9 cellular contexts compared by ENCODE assay signal in genomic region chr5:1930880-1931589, GRCh38. TPM values are rescaled to one million over a fixed set of nuclear protein-coding genes. Genes with fewer than 3 reads are reported as not detected.
A peak's percentile ranks its signal among the peaks of the same experiment; 100 is the strongest.
DNase-seq lines count a peak whose midpoint lies in the region; ATAC-seq, FAIRE-seq and TF ChIP-seq lines count a peak whose summit lies in the region.
"Had no signal": no experiment of that assay in that cellular context is flagged by ENCODE, and none has a peak within 500 bp of the region (broad histone marks: within the 10 kb centered on the region; RNA-seq: fewer than 3 reads in every experiment).

No MANE protein-coding gene starts in this region.

- CTCF ChIA-PET in A549 (lab: Yijun Ruan, JAX), result no interaction called here

- H2AFZ ChIP-seq in osteoblast (ENCODE audit: low read length), result no peak overlapping the region

- no peak for TF ChIP-seq EP300 in A549 (IDR thresholded peaks at IDR 0.05)

- H3K9me3 ChIP-seq in A549 (no peaks in the 10 kb centered on the region), adipocyte (ENCODE audit: control insufficient read depth, low read length) (no peaks in the 10 kb centered on the region), right atrium auricular region (no peaks in the 10 kb centered on the region), osteoblast (ENCODE audit: low read depth, low read length) (no peaks in the 10 kb centered on the region)

- WGBS in A549 (ENCODE audit: missing lambda C conversion rate), result 31% methylated on average over 7 of the region's 63 CpGs

- H3K9ac ChIP-seq in adipocyte (ENCODE audit: low read length), result peak overlapping the region; percentile 81

- H3K79me2 ChIP-seq in osteoblast (ENCODE audit: insufficient read depth, low read length), result no peaks in the 10 kb centered on the region

- no peaks in the 10 kb centered on the region for H3K36me3 ChIP-seq in adipocyte (ENCODE audit: control insufficient read depth, insufficient read depth, low read length, severe bottlenecking)
- H3K36me3 ChIP-seq in right atrium auricular region, result no peaks in the 10 kb centered on the region
- no peaks in the 10 kb centered on the region for H3K36me3 ChIP-seq in osteoblast (ENCODE audit: insufficient read depth, low read length)

- TF ChIP-seq POLR2A in A549 (IDR thresholded peaks at IDR 0.05; ENCODE audit: low read length), result no peak

- H4K20me1 ChIP-seq in osteoblast (ENCODE audit: insufficient read depth, low read length), result no peaks in the 10 kb centered on the region

- H3K4me3 ChIP-seq in A549 (no peak overlapping the region), adipocyte (ENCODE audit: low read length) (peak overlapping the region; percentile 75), right atrium auricular region (peak overlapping the region; percentile 42 to 57), osteoblast (ENCODE audit: insufficient read depth, low read length) (no peak overlapping the region)

- no peak for TF ChIP-seq CTCF in A549 (IDR thresholded peaks at IDR 0.05)
- no peak for TF ChIP-seq CTCF in right atrium auricular region (IDR thresholded peaks at IDR 0.05)
- no peak for TF ChIP-seq CTCF in osteoblast (IDR thresholded peaks at IDR 0.05; ENCODE audit: extremely low read depth, low read depth, low read length)

- POLR2A ChIA-PET in A549 (lab: Yijun Ruan, JAX), result no interaction called here

- no peak overlapping the region for H3K4me2 ChIP-seq in A549
- no peak overlapping the region for H3K4me2 ChIP-seq in osteoblast (ENCODE audit: insufficient read depth, low read length)

- H3K4me1 ChIP-seq in A549, result no peaks in the 10 kb centered on the region
- H3K4me1 ChIP-seq in adipocyte (ENCODE audit: control insufficient read depth, insufficient read depth, low read length), result no peaks in the 10 kb centered on the region
- peaks cover 0 to 11% of the 10 kb centered on the region in 2 donors for H3K4me1 ChIP-seq in right atrium auricular region
- no peaks in the 10 kb centered on the region for H3K4me1 ChIP-seq in osteoblast (ENCODE audit: insufficient read depth, low read length)

- H3K27me3 ChIP-seq in adipocyte (replicated peaks; ENCODE audit: control insufficient read depth, insufficient read depth, low read length) (peaks cover 33% of the 10 kb centered on the region), right atrium auricular region (no peaks in the 10 kb centered on the region), osteoblast (ENCODE audit: insufficient read depth, low read length) (peaks cover 9% of the 10 kb centered on the region)

- H3K27ac ChIP-seq in A549 (no peak overlapping the region), right atrium auricular region (peak overlapping the region; percentile 79 to 85), osteoblast (ENCODE audit: low read depth, low read length) (no peak overlapping the region)

- DNase-seq in A549 (ENCODE audit: low read depth in 1 of 2, low spot score in 1 of 2) (no peak), adipocyte (ENCODE audit: low read depth) (no peak), right atrium auricular region (ENCODE audit: low spot score) (no peak), osteoblast (ENCODE audit: insufficient read length, low spot score, missing footprints) (peak; percentile 90), AML-193 (lab: John Stamatoyannopoulos, UW) (no peak)
- DNase-seq in activated CD4-positive, alpha-beta T cell treated with anti-CD3 and anti-CD28 coated beads, Interleukin-2, amount 50 U/mL, for 1 hour, result no peak

- ATAC-seq in A549, result peak; percentile 39 to 68; a peak in 4 of 6 replicates
- no peak for ATAC-seq in GM21825 (IDR thresholded peaks at IDR 0.05; ENCODE audit: unreplicated experiment)
- no peak for ATAC-seq in GM21529 (IDR thresholded peaks at IDR 0.05; ENCODE audit: unreplicated experiment)

- no peak for TF ChIP-seq RAD21 in A549 (conservative IDR thresholded peaks at IDR 0.05 in 1 of 2, IDR thresholded peaks at IDR 0.05 in 1 of 2)

- FAIRE-seq in A549 (lab: Jason Lieb, UNC), result no peak

TF ChIP-seq in A549, 52 proteins besides CTCF, POLR2A, EP300 and RAD21:
- TF ChIP-seq TP53 (CRISPR knock-in tag; IDR thresholded peaks at IDR 0.05), result no peak
- no peak for TF ChIP-seq RNF2 (IDR thresholded peaks at IDR 0.05; ENCODE audit: borderline replicate concordance, low read depth)
- TF ChIP-seq, protein P1, sequence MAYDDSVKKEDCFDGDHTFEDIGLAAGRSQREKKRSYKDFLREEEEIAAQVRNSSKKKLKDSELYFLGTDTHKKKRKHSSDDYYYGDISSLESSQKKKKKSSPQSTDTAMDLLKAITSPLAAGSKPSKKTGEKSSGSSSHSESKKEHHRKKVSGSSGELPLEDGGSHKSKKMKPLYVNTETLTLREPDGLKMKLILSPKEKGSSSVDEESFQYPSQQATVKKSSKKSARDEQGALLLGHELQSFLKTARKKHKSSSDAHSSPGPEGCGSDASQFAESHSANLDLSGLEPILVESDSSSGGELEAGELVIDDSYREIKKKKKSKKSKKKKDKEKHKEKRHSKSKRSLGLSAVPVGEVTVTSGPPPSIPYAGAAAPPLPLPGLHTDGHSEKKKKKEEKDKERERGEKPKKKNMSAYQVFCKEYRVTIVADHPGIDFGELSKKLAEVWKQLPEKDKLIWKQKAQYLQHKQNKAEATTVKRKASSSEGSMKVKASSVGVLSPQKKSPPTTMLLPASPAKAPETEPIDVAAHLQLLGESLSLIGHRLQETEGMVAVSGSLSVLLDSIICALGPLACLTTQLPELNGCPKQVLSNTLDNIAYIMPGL (CRISPR knock-in tag; IDR thresholded peaks at IDR 0.05; ENCODE audit: borderline replicate concordance), result no peak
- TF ChIP-seq ZNF302 (CRISPR knock-in tag; IDR thresholded peaks at IDR 0.05), result no peak
- TF ChIP-seq, protein P2, sequence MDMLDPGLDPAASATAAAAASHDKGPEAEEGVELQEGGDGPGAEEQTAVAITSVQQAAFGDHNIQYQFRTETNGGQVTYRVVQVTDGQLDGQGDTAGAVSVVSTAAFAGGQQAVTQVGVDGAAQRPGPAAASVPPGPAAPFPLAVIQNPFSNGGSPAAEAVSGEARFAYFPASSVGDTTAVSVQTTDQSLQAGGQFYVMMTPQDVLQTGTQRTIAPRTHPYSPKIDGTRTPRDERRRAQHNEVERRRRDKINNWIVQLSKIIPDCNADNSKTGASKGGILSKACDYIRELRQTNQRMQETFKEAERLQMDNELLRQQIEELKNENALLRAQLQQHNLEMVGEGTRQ (IDR thresholded peaks at IDR 0.05), result no peak
- TF ChIP-seq KDM1A (IDR thresholded peaks at IDR 0.05; ENCODE audit: low read depth), result no peak
- TF ChIP-seq, protein P3, sequence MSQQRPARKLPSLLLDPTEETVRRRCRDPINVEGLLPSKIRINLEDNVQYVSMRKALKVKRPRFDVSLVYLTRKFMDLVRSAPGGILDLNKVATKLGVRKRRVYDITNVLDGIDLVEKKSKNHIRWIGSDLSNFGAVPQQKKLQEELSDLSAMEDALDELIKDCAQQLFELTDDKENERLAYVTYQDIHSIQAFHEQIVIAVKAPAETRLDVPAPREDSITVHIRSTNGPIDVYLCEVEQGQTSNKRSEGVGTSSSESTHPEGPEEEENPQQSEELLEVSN (IDR thresholded peaks at IDR 0.05; ENCODE audit: borderline replicate concordance, low read depth), result no peak
- no peak for TF ChIP-seq ZC3H11A (IDR thresholded peaks at IDR 0.05)
- TF ChIP-seq BCL3 (IDR thresholded peaks at IDR 0.05), result no peak
- no peak for TF ChIP-seq CEBPB (IDR thresholded peaks at IDR 0.05)
- no peak for TF ChIP-seq HDAC2 (IDR thresholded peaks at IDR 0.05)
- no peak for TF ChIP-seq CBX8 (IDR thresholded peaks at IDR 0.05)
- TF ChIP-seq, protein P4, sequence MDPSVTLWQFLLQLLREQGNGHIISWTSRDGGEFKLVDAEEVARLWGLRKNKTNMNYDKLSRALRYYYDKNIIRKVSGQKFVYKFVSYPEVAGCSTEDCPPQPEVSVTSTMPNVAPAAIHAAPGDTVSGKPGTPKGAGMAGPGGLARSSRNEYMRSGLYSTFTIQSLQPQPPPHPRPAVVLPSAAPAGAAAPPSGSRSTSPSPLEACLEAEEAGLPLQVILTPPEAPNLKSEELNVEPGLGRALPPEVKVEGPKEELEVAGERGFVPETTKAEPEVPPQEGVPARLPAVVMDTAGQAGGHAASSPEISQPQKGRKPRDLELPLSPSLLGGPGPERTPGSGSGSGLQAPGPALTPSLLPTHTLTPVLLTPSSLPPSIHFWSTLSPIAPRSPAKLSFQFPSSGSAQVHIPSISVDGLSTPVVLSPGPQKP (IDR thresholded peaks at IDR 0.05; ENCODE audit: low read depth, low read length), result no peak
- TF ChIP-seq BHLHE40 (IDR thresholded peaks at IDR 0.05; ENCODE audit: low read depth, low read length), result no peak
- TF ChIP-seq ZSCAN20 (CRISPR knock-in tag; IDR thresholded peaks at IDR 0.05), result no peak
- no peak for TF ChIP-seq CHD4 (IDR thresholded peaks at IDR 0.05; ENCODE audit: borderline replicate concordance)
- TF ChIP-seq KDM5A (IDR thresholded peaks at IDR 0.05), result no peak

RNA-seq across cellular contexts. Expression of gene IRX4, which starts 48.3 kb away (rescaled TPM):
- polyA plus RNA-seq in A549 (2011; rRNA removed) (0.04 and 0.05 TPM in 2 replicates), A549 (2017; fragmentation: RNase III; extraction: RNeasy Plus Mini Kit Qiagen cat#74134 plus additional on column Dnase treatment) (0.05 to 0.06 TPM in 2 of 3 replicates, not detected in the other)
- polyA plus RNA-seq in A549 (2012; cell fraction: cytosol; rRNA removed), result 0.05 and 0.06 TPM in 2 replicates
- 0.20 and 0.26 TPM in 2 replicates for polyA plus RNA-seq in A549 (2012; cell fraction: nucleus; rRNA removed)
- not detected in 2 replicates for polyA minus RNA-seq in A549 (2011; rRNA and poly(A)+ RNA removed)
- total RNA-seq in right atrium auricular region (not detected), osteoblast (not detected in 2 replicates)
- total RNA-seq: dermis microvascular lymphatic vessel endothelial cell had no signal

Comparison
In these comparisons a context has a peak if more than half of its experiments do, and no peak if none do; other contexts are left out.
1. ATAC-seq: peak in A549 (2 of 2); none in GM21825 (single experiment) and GM21529 (single experiment).
2. H3K27ac ChIP-seq: peak in right atrium auricular region (2 of 2); none in A549 (0 of 2) and osteoblast (single experiment).
3. H3K4me3 ChIP-seq: peak in adipocyte (single experiment) and right atrium auricular region (2 of 2); none in A549 (single experiment) and osteoblast (single experiment).